Comparison of ENCODE assay signal across 8 cellular contexts in genomic region chr17:3667366-3668278, GRCh38. TPM values are rescaled to one million over a fixed set of nuclear protein-coding genes. Genes with fewer than 3 reads are reported as not detected.
DNase-seq lines count a peak whose midpoint lies in the region; ATAC-seq, FAIRE-seq and TF ChIP-seq lines count a peak whose summit lies in the region.

No MANE protein-coding gene starts in this region.

- RAD21 ChIA-PET in GM12878 (lab: Charles Lee; ENCODE audit: unreplicated experiment): interaction anchor here (0.6 to 0.7 kb wide), 2 partner anchors 28 to 91 kb away, joined by 3 read pairs; no protein-coding TSS in a partner anchor

- TF ChIP-seq POLR2A in GM12878 (IDR thresholded peaks at IDR 0.05; ENCODE audit: low read depth, low read length): no peak; the same call in 1 of the 2 replicates

- H3K9ac ChIP-seq in OCI-LY1 (ENCODE audit: low read length): peak overlapping the region; percentile 69
- H3K9ac ChIP-seq in GM12878 (ENCODE audit: control insufficient read depth, insufficient read depth, low read length): peak overlapping the region; percentile 72

- peak overlapping the region; percentile 87 for H3K4me2 ChIP-seq in OCI-LY1 (ENCODE audit: low read length)
- peak overlapping the region; percentile 99 for H3K4me2 ChIP-seq in GM12878 (ENCODE audit: control insufficient read depth, insufficient read depth)

- in situ Hi-C loops in GM12878 (cut with MboI): no loop called here

- DNase-seq in GM12878 (ENCODE audit: low read depth, low spot score): no peak
- DNase-seq in right cardiac atrium: peak; percentile 96 to 97 (median 97)
- DNase-seq in posterior cingulate gyrus: peak; percentile 38 to 95 (median 66)

- WGBS in GM12878 (ENCODE audit: insufficient coverage, insufficient replicate concordance, low lambda C conversion rate, missing lambda C conversion rate): 12% methylated on average over 37 of the region's 39 CpGs
- WGBS in right cardiac atrium: 2% methylated on average over 39 of the region's 39 CpGs

- SMC1A ChIA-PET in GM12878 (lab: Charles Lee; ENCODE audit: uncharacterized antibody, unreplicated experiment): interaction anchor here (1.2 kb wide), 1 partner anchor 17 kb away, joined by 4 read pairs; no protein-coding TSS in a partner anchor

- no peaks in the 10 kb centered on the region for H4K20me1 ChIP-seq in OCI-LY1 (ENCODE audit: insufficient read depth, low read length)
- no peaks in the 10 kb centered on the region for H4K20me1 ChIP-seq in GM12878 (ENCODE audit: control insufficient read depth, insufficient read depth)

- TF ChIP-seq RAD21 in GM12878 (IDR thresholded peaks at IDR 0.05; ENCODE audit: insufficient read depth, low read depth, low read length): no peak

- H3K9me3 ChIP-seq in OCI-LY1 (ENCODE audit: low read length) (no peaks in the 10 kb centered on the region), GM12878 (replicated peaks; ENCODE audit: control insufficient read depth, insufficient read depth, low read length) (no peaks in the 10 kb centered on the region), right cardiac atrium (ENCODE audit: control insufficient read depth, low read length) (no peaks in the 10 kb centered on the region)

- CTCF ChIA-PET in GM12878 (lab: Yijun Ruan, JAX): interaction anchor here (0.7 kb wide), 1 partner anchor 16 kb away, joined by 3 read pairs; no protein-coding TSS in a partner anchor

- H3K36me3 ChIP-seq in OCI-LY1 (ENCODE audit: insufficient read depth, low read length) (no peaks in the 10 kb centered on the region; the same call in 1 of the 2 replicates), GM12878 (ENCODE audit: control insufficient read depth in 2 of 2, insufficient read depth in 2 of 2, low read length in 1 of 2) (no peaks in the 10 kb centered on the region)

- H2AFZ ChIP-seq in OCI-LY1 (ENCODE audit: low read length): 0 out of 2 replicates have a peak overlapping the region, but pooled peaks have one; percentile 14
- H2AFZ ChIP-seq in GM12878 (ENCODE audit: control insufficient read depth, low read depth, low read length): peak overlapping the region; percentile 67

- FAIRE-seq in G401.6 (lab: Jason Lieb, UNC) (peak; percentile 46), GM12878 (lab: Jason Lieb, UNC) (no peak)

- H3K4me3 ChIP-seq in OCI-LY1 (ENCODE audit: low read depth, low read length, poor library complexity, severe bottlenecking): peak overlapping the region; percentile 84
- H3K4me3 ChIP-seq in GM12878: peak overlapping the region; percentile 72
- peak overlapping the region; percentile 57 for H3K4me3 ChIP-seq in right cardiac atrium (ENCODE audit: low read length)

- POLR2A ChIA-PET in GM12878 (lab: Charles Lee): interaction anchor here (0.6 to 2.1 kb wide), 3 partner anchors 31 to 66 kb away, joined by 3 to 11 read pairs (median 3); partner anchors contain the start of genes CTNS and SHPK

- no peaks in the 10 kb centered on the region for H3K9me2 ChIP-seq in OCI-LY1 (ENCODE audit: low read depth, low read length)

- H3K4me1 ChIP-seq in OCI-LY1 (ENCODE audit: insufficient read depth, low read length, severe bottlenecking) (peaks cover 22% of the 10 kb centered on the region), GM12878 (ENCODE audit: control insufficient read depth, insufficient read depth, low read length) (peaks cover 8% of the 10 kb centered on the region), right cardiac atrium (ENCODE audit: control insufficient read depth, insufficient read depth, low read length) (peaks cover 15% of the 10 kb centered on the region)

- H3K27ac ChIP-seq in 22Rv1: peak overlapping the region; percentile 96
- H3K27ac ChIP-seq in OCI-LY1 (ENCODE audit: low read depth, low read length, poor library complexity, severe bottlenecking): no peak overlapping the region
- H3K27ac ChIP-seq in GM12878 (ENCODE audit: control insufficient read depth, insufficient read depth): peak overlapping the region; percentile 25; the same call in 1 of the 2 replicates
- H3K27ac ChIP-seq in right cardiac atrium (ENCODE audit: low read length): peak overlapping the region; percentile 99

- ATAC-seq in HG02885 (IDR thresholded peaks at IDR 0.05; ENCODE audit: poor library complexity, unreplicated experiment) (peak; percentile 19), GM12878 (peak; percentile 14), right cardiac atrium (peak; percentile 87 to 90), HG02981 (IDR thresholded peaks at IDR 0.05; ENCODE audit: unreplicated experiment) (no peak)

- 0 out of 2 replicates have a peak, but pooled peaks have one; percentile 7 for TF ChIP-seq CTCF in 22Rv1 (IDR thresholded peaks at IDR 0.05)
- no peak for TF ChIP-seq CTCF in OCI-LY1 (IDR thresholded peaks at IDR 0.05; ENCODE audit: low read length)
- TF ChIP-seq CTCF in GM12878 (IDR thresholded peaks at IDR 0.05 in 2 of 3, conservative IDR thresholded peaks at IDR 0.05 in 1 of 3; ENCODE audit: control insufficient read depth in 2 of 3, extremely low read depth in 1 of 3, insufficient read depth in 1 of 3, low read depth in 3 of 3, low read length in 3 of 3): no peak

- no peaks in the 10 kb centered on the region for H3F3A ChIP-seq in OCI-LY1 (ENCODE audit: insufficient read depth, low read length)

- no peak for TF ChIP-seq EP300 in GM12878 (IDR thresholded peaks at IDR 0.05; ENCODE audit: borderline replicate concordance in 1 of 2, control insufficient read depth in 1 of 2, low read depth in 2 of 2, low read length in 2 of 2)

- H3K27me3 ChIP-seq in OCI-LY1 (ENCODE audit: insufficient read depth, low read length) (no peaks in the 10 kb centered on the region), GM12878 (replicated peaks in 1 of 2; ENCODE audit: control insufficient read depth in 2 of 2, insufficient read depth in 2 of 2, low read length in 1 of 2) (no peaks in the 10 kb centered on the region), right cardiac atrium (ENCODE audit: control insufficient read depth, insufficient read depth) (no peaks in the 10 kb centered on the region)

- BruUV-seq in GM12878 (replicated peaks; lab: Mats Ljungman, UMichigan): no TSS peak

- intact Hi-C loops in GM12878 (cut with micrococcal nuclease; ENCODE audit: unreplicated experiment) (loop anchor here (10.0 kb wide), 1 partner anchor 113 kb away; the partner anchor contains the start of gene TRPV3), right cardiac atrium (cut with DNase I) (no loop called here), posterior cingulate gyrus (cut with DNase I) (loop anchor here (1.0 kb wide), 1 partner anchor 31 kb away; the partner anchor contains the start of genes CTNS and SHPK)

- H3K79me2 ChIP-seq in OCI-LY1 (ENCODE audit: insufficient read depth, low read length) (0 out of 2 replicates have a peak, but pooled peaks cover 7% of the 10 kb centered on the region), GM12878 (ENCODE audit: control insufficient read depth, insufficient read depth, low read length) (peaks cover 20% of the 10 kb centered on the region)

RNA-seq across cellular contexts. Expression of gene TAX1BP3, which starts 0.8 kb away (rescaled TPM):
- total RNA-seq in GM12878 (2013; cell fraction: nucleolus; rRNA removed): 6.5 and 8.0 TPM in 2 replicates
- total RNA-seq in GM12878 (2014; rRNA removed) (28.2 and 29.8 TPM in 2 replicates), GM12878 (2014; rRNA removed; fragmentation: Illumina TruSeq; extraction: Trizol) (9.2 and 10.6 TPM in 2 replicates), GM12878 (2021) (23.4 and 24.6 TPM in 2 replicates), right cardiac atrium (100 to 1,000 TPM; 156 to 184 (median 181) TPM)
- 3.6 TPM for polyA plus RNA-seq in GM12878 (2011; ENCODE audit: low read depth)
- polyA plus RNA-seq in GM12878 (2011; rRNA removed) (3.6 and 5.0 TPM in 2 replicates), GM12878 (2014; fragmentation: Illumina TruSeq; extraction: Trizol) (4.4 and 8.3 TPM in 2 replicates), GM12878 (2014; fragmentation: Nextera tagmentation; extraction: Ambion mirVana) (1 to 10 TPM in 1 of 2 experiments, under 1 TPM in 1; 1.00 to 4.7 TPM), GM12878 (2014; rRNA removed) (17.2 and 20.2 TPM in 2 replicates), GM12878 (2016; fragmentation: Nextera tagmentation; extraction: Ambion mirVana) (10 to 100 TPM; 38.1 to 40.4 TPM), right cardiac atrium (248 TPM)
- polyA plus RNA-seq in GM12878 (2011; cell fraction: cytosol; rRNA removed): 9.1 and 11.2 TPM in 2 replicates
- polyA plus RNA-seq in GM12878 (2011; cell fraction: nucleus; rRNA removed): 7.3 and 8.5 TPM in 2 replicates
- 12.3 and 12.9 TPM in 2 replicates for polyA plus RNA-seq in GM12878 (2012)
- 3.1 and 5.0 TPM in 2 replicates for polyA minus RNA-seq in GM12878 (2011; rRNA and poly(A)+ RNA removed)
- polyA minus RNA-seq in GM12878 (2011; cell fraction: cytosol; rRNA and poly(A)+ RNA removed): 3.6 and 7.6 TPM in 2 replicates
- polyA minus RNA-seq in GM12878 (2011; cell fraction: nucleus; rRNA and poly(A)+ RNA removed): 1.2 and 3.3 TPM in 2 replicates

RNA-seq across cellular contexts. Expression of gene EMC6, which starts 1.0 kb away (rescaled TPM):
- 5.7 and 5.8 TPM in 2 replicates for total RNA-seq in GM12878 (2013; cell fraction: nucleolus; rRNA removed)
- 24.5 and 37.3 TPM in 2 replicates for total RNA-seq in GM12878 (2014; rRNA removed)
- 28.3 and 34.5 TPM in 2 replicates for total RNA-seq in GM12878 (2014; rRNA removed; fragmentation: Illumina TruSeq; extraction: Trizol)
- 63.6 and 64.2 TPM in 2 replicates for total RNA-seq in GM12878 (2021)
- 42.5 TPM for polyA plus RNA-seq in GM12878 (2011; ENCODE audit: low read depth)
- 20.0 and 28.8 TPM in 2 replicates for polyA plus RNA-seq in GM12878 (2011; rRNA removed)
- polyA plus RNA-seq in GM12878 (2011; cell fraction: cytosol; rRNA removed): 57.3 and 89.4 TPM in 2 replicates
- 24.3 and 28.1 TPM in 2 replicates for polyA plus RNA-seq in GM12878 (2011; cell fraction: nucleus; rRNA removed)
- 41.1 and 48.2 TPM in 2 replicates for polyA plus RNA-seq in GM12878 (2012)
- polyA plus RNA-seq in GM12878 (2014; fragmentation: Illumina TruSeq; extraction: Trizol): 11.1 and 27.6 TPM in 2 replicates
- 10 to 100 TPM in 1 of 2 experiments, 1 to 10 TPM in 1; 5.1 to 32.2 TPM for polyA plus RNA-seq in GM12878 (2014; fragmentation: Nextera tagmentation; extraction: Ambion mirVana)
- polyA plus RNA-seq in GM12878 (2014; rRNA removed): 162 and 165 TPM in 2 replicates
- polyA plus RNA-seq in GM12878 (2016; fragmentation: Nextera tagmentation; extraction: Ambion mirVana): 100 to 1,000 TPM; 170 to 172 TPM
- polyA minus RNA-seq in GM12878 (2011; rRNA and poly(A)+ RNA removed): 2.9 and 8.0 TPM in 2 replicates
- 9.9 and 16.2 TPM in 2 replicates for polyA minus RNA-seq in GM12878 (2011; cell fraction: cytosol; rRNA and poly(A)+ RNA removed)
- 8.7 and 14.6 TPM in 2 replicates for polyA minus RNA-seq in GM12878 (2011; cell fraction: nucleus; rRNA and poly(A)+ RNA removed)
- total RNA-seq in right cardiac atrium: 10 to 100 TPM; 55.2 to 59.7 (median 56.4) TPM
- 137 TPM for polyA plus RNA-seq in right cardiac atrium

RNA-seq across cellular contexts. Expression of gene P2RX5, which starts 28.3 kb away (rescaled TPM):
- total RNA-seq in GM12878 (2013; cell fraction: nucleolus; rRNA removed): 276 and 346 TPM in 2 replicates
- 22.5 and 25.2 TPM in 2 replicates for total RNA-seq in GM12878 (2014; rRNA removed)
- total RNA-seq in GM12878 (2014; rRNA removed; fragmentation: Illumina TruSeq; extraction: Trizol): 17.9 and 20.0 TPM in 2 replicates
- 24.8 and 27.2 TPM in 2 replicates for total RNA-seq in GM12878 (2021)
- 28.3 TPM for polyA plus RNA-seq in GM12878 (2011; ENCODE audit: low read depth)
- 5.1 and 10.0 TPM in 2 replicates for polyA plus RNA-seq in GM12878 (2011; rRNA removed)
- polyA plus RNA-seq in GM12878 (2011; cell fraction: cytosol; rRNA removed): 18.6 TPM in 2 replicates
- polyA plus RNA-seq in GM12878 (2011; cell fraction: nucleus; rRNA removed): 28.6 and 31.4 TPM in 2 replicates
- polyA plus RNA-seq in GM12878 (2012): 23.7 and 37.9 TPM in 2 replicates
- polyA plus RNA-seq in GM12878 (2014; fragmentation: Illumina TruSeq; extraction: Trizol): 18.4 and 28.8 TPM in 2 replicates
- polyA plus RNA-seq in GM12878 (2014; fragmentation: Nextera tagmentation; extraction: Ambion mirVana): 10 to 100 TPM in 1 of 2 experiments, 1 to 10 TPM in 1; 6.9 to 14.2 TPM
- 18.1 and 22.5 TPM in 2 replicates for polyA plus RNA-seq in GM12878 (2014; rRNA removed)
- 10 to 100 TPM; 19.1 to 23.1 TPM for polyA plus RNA-seq in GM12878 (2016; fragmentation: Nextera tagmentation; extraction: Ambion mirVana)
- polyA minus RNA-seq in GM12878 (2011; rRNA and poly(A)+ RNA removed): 8.0 and 11.7 TPM in 2 replicates
- 5.5 and 5.7 TPM in 2 replicates for polyA minus RNA-seq in GM12878 (2011; cell fraction: cytosol; rRNA and poly(A)+ RNA removed)
- 5.7 and 10.2 TPM in 2 replicates for polyA minus RNA-seq in GM12878 (2011; cell fraction: nucleus; rRNA and poly(A)+ RNA removed)
- total RNA-seq in right cardiac atrium: 10 to 100 TPM in 1 of 4 donors, 1 to 10 TPM in 3; 5.8 to 12.5 (median 8.2) TPM
- 9.1 TPM for polyA plus RNA-seq in right cardiac atrium

RNA-seq across cellular contexts. Expression of gene CTNS, which starts 31.1 kb away (rescaled TPM):
- total RNA-seq in GM12878 (2013; cell fraction: nucleolus; rRNA removed): 9.7 and 12.6 TPM in 2 replicates
- total RNA-seq in GM12878 (2014; rRNA removed) (7.3 and 7.4 TPM in 2 replicates), GM12878 (2014; rRNA removed; fragmentation: Illumina TruSeq; extraction: Trizol) (4.7 and 5.3 TPM in 2 replicates), GM12878 (2021) (7.8 and 9.2 TPM in 2 replicates), right cardiac atrium (10 to 100 TPM in 1 of 4 donors, 1 to 10 TPM in 3; 7.7 to 10.5 (median 8.4) TPM)
- 2.3 TPM for polyA plus RNA-seq in GM12878 (2011; ENCODE audit: low read depth)
- polyA plus RNA-seq in GM12878 (2011; rRNA removed) (2.6 and 3.0 TPM in 2 replicates), GM12878 (2014; fragmentation: Illumina TruSeq; extraction: Trizol) (5.0 and 6.8 TPM in 2 replicates), GM12878 (2014; fragmentation: Nextera tagmentation; extraction: Ambion mirVana) (1 to 10 TPM in 1 of 2 experiments, under 1 TPM in 1; 0.92 to 1.7 TPM), GM12878 (2014; rRNA removed) (8.3 and 10.7 TPM in 2 replicates), GM12878 (2016; fragmentation: Nextera tagmentation; extraction: Ambion mirVana) (1 to 10 TPM; 6.0 to 8.6 TPM), right cardiac atrium (7.4 TPM)
- 4.3 and 6.0 TPM in 2 replicates for polyA plus RNA-seq in GM12878 (2011; cell fraction: cytosol; rRNA removed)
- polyA plus RNA-seq in GM12878 (2011; cell fraction: nucleus; rRNA removed): 9.6 and 10.1 TPM in 2 replicates
- polyA plus RNA-seq in GM12878 (2012): 4.2 and 5.6 TPM in 2 replicates
- polyA minus RNA-seq in GM12878 (2011; rRNA and poly(A)+ RNA removed): 2.1 and 3.5 TPM in 2 replicates
- 1.6 TPM in 1 of 2 replicates, not detected in the other for polyA minus RNA-seq in GM12878 (2011; cell fraction: cytosol; rRNA and poly(A)+ RNA removed)
- 2.1 and 3.9 TPM in 2 replicates for polyA minus RNA-seq in GM12878 (2011; cell fraction: nucleus; rRNA and poly(A)+ RNA removed)

RNA-seq across cellular contexts. Expression of gene SHPK, which starts 31.6 kb away (rescaled TPM):
- 36.6 and 37.2 TPM in 2 replicates for total RNA-seq in GM12878 (2013; cell fraction: nucleolus; rRNA removed)
- total RNA-seq in GM12878 (2014; rRNA removed) (15.1 and 16.6 TPM in 2 replicates), GM12878 (2014; rRNA removed; fragmentation: Illumina TruSeq; extraction: Trizol) (9.7 and 10.8 TPM in 2 replicates), GM12878 (2021) (11.7 and 12.9 TPM in 2 replicates), right cardiac atrium (1 to 10 TPM; 4.6 to 5.8 (median 4.9) TPM)
- 4.8 TPM for polyA plus RNA-seq in GM12878 (2011; ENCODE audit: low read depth)
- polyA plus RNA-seq in GM12878 (2011; rRNA removed) (8.0 and 13.9 TPM in 2 replicates), GM12878 (2014; fragmentation: Illumina TruSeq; extraction: Trizol) (7.8 and 9.5 TPM in 2 replicates), GM12878 (2014; fragmentation: Nextera tagmentation; extraction: Ambion mirVana) (1 to 10 TPM; 1.7 to 1.8 TPM), GM12878 (2014; rRNA removed) (12.9 and 15.6 TPM in 2 replicates), GM12878 (2016; fragmentation: Nextera tagmentation; extraction: Ambion mirVana) (10 to 100 TPM; 13.0 to 13.2 TPM), right cardiac atrium (2.9 TPM)
- 18.3 and 23.7 TPM in 2 replicates for polyA plus RNA-seq in GM12878 (2011; cell fraction: cytosol; rRNA removed)
- 8.6 and 11.5 TPM in 2 replicates for polyA plus RNA-seq in GM12878 (2011; cell fraction: nucleus; rRNA removed)
- 7.7 and 7.9 TPM in 2 replicates for polyA plus RNA-seq in GM12878 (2012)
- polyA minus RNA-seq in GM12878 (2011; rRNA and poly(A)+ RNA removed): 22.9 and 29.9 TPM in 2 replicates
- 6.3 and 9.7 TPM in 2 replicates for polyA minus RNA-seq in GM12878 (2011; cell fraction: cytosol; rRNA and poly(A)+ RNA removed)
- polyA minus RNA-seq in GM12878 (2011; cell fraction: nucleus; rRNA and poly(A)+ RNA removed): 5.3 and 11.5 TPM in 2 replicates

Comparison
In these comparisons a context has a peak if more than half of its experiments do, and no peak if none do; other contexts are left out.
1. RNA of gene TAX1BP3, which starts 0.8 kb away (total RNA-seq): 156 to 184 TPM in right cardiac atrium; 6.5 to 29.8 TPM in GM12878; every median in the first group is over 4 times any median in the second.
2. intact Hi-C loops: an anchor here in GM12878 (10.0 kb wide) and posterior cingulate gyrus (1.0 kb wide); none called in right cardiac atrium.
3. Peak in every context shown above with its lines, with median percentiles within 50 percentile points of each other: H3K4me3 ChIP-seq.